Comparison of ENCODE assay signal across 14 cellular contexts in the genomic region with DNA sequence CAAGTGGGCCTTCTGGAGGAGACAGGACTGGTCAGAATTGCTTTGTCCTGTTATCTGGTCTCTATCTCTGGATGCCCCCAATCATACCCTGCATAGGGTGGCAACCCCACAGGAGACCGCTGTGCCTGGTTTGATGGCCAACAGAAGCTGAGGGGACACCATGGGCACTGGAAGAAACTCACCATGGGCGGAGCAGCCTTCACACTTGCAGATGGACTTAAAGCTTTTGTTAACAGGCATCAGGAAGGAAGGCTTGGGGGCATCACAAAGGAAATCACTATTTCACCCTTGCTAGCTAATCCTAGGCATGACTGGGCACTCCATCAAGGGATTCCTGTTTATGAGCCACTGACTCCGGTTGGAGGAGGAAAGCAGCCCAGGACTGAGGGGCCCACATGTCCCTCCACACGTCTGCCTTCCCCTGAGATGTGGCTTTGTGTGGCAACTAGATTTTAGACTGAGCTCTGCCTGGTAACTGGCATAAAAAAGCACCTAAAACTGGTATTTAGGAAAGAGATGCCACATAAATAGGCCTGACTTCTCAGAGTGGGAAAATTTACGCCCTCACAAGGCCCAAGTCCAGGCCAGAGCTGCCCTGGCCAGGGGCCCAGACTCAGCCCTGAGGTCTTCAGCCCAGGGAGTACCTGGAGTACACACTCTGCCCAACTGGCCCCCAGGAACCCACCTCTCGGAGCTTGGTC. TPM values are rescaled to one million over a fixed set of nuclear protein-coding genes. Genes with fewer than 3 reads are reported as not detected.
DNase-seq lines count a peak whose midpoint lies in the region; ATAC-seq and TF ChIP-seq lines count a peak whose summit lies in the region.
"Had no signal": no experiment of that assay in that cellular context is flagged by ENCODE, and none has a peak within 500 bp of the region (broad histone marks: within the 10 kb centered on the region; RNA-seq: fewer than 3 reads in every experiment).

No MANE protein-coding gene starts in this region.

- TF ChIP-seq CTCF in esophagus squamous epithelium (IDR thresholded peaks at IDR 0.05), result no peak
- TF ChIP-seq CTCF in prostate gland (IDR thresholded peaks at IDR 0.05), result no peak
- TF ChIP-seq CTCF in transverse colon (IDR thresholded peaks at IDR 0.05), result no peak

- H3K27ac ChIP-seq in esophagus squamous epithelium (peak overlapping the region; percentile 51 to 78 (median 68)), prostate gland (peak overlapping the region; percentile 31 to 48), transverse colon (peak overlapping the region; percentile 50 to 81 (median 62))

- H3K4me3 Mint-ChIP-seq in T-helper 17 cell, result no peak overlapping the region
- H3K4me3 Mint-ChIP-seq: GM23338; nephron progenitor cell; T-helper 1 cell treated with Interleukin-12 subunit alpha and Interleukin-12 subunit beta and Interleukin-4 antibody, amounts not matched to agents 30 μg/mL and 1 μg/mL, for 36 hours had no signal

- H3K4me3 ChIP-seq in adipocyte (ENCODE audit: low read length) (no peak overlapping the region), esophagus squamous epithelium (no peak overlapping the region), prostate gland (no peak overlapping the region), transverse colon (no peak overlapping the region)
- H3K4me3 ChIP-seq: GM23338 had no signal

- in situ Hi-C loops in transverse colon (cut with MboI; ENCODE audit: low pct_ligation_motif_present in 1 of 4, low pct_unique_long_range_greater_than_20kb in 1 of 4, low sequenced_read_pairs in 3 of 4), result no loop called here

- H3K4me1 ChIP-seq in adipocyte (ENCODE audit: control insufficient read depth, insufficient read depth, low read length) (peaks cover 21% of the 10 kb centered on the region), esophagus squamous epithelium (peaks cover 10 to 48% (median 27%) of the 10 kb centered on the region in 3 donors), prostate gland (replicated peaks) (no peaks in the 10 kb centered on the region), transverse colon (peaks cover 3 to 32% (median 10%) of the 10 kb centered on the region in 4 donors)

- intact Hi-C loops in esophagus squamous epithelium (cut with DNase I) (no loop called here), prostate gland (cut with DNase I) (loop anchor here (10.0 kb wide), 2 partner anchors 109 to 221 kb away; no protein-coding TSS in a partner anchor), transverse colon (cut with DNase I; ENCODE audit: low total_unique reads) (no loop called here)

- DNase-seq in adipocyte (ENCODE audit: low read depth) (no peak), esophagus squamous epithelium (lab: John Stamatoyannopoulos, UW) (no peak), prostate gland (ENCODE audit: low spot score) (no peak), transverse colon (no peak), SKM-1 treated with dmso at 0.1 percent for 144 hours (lab: John Stamatoyannopoulos, UW; ENCODE audit: unreplicated experiment) (no peak), T-helper 17 cell (no peak), NCI-H526 (lab: John Stamatoyannopoulos, UW) (no peak)
- DNase-seq: activated gamma-delta T cell, AML-193, NCI-H345, nephron progenitor cell, retina had no signal

- H3K36me3 Mint-ChIP-seq in T-helper 17 cell (ENCODE audit: low read depth), result peaks cover 3% of the 10 kb centered on the region

- H3K9me3 ChIP-seq in adipocyte (ENCODE audit: control insufficient read depth, low read length) (no peaks in the 10 kb centered on the region), esophagus squamous epithelium (no peaks in the 10 kb centered on the region), prostate gland (no peaks in the 10 kb centered on the region), transverse colon (no peaks in the 10 kb centered on the region), T-helper 17 cell (ENCODE audit: control insufficient read depth, low read length, poor library complexity, severe bottlenecking) (no peaks in the 10 kb centered on the region)

- peaks cover 7% of the 10 kb centered on the region for H3K27me3 Mint-ChIP-seq in T-helper 17 cell

- no peaks in the 10 kb centered on the region for H3K27me3 ChIP-seq in adipocyte (replicated peaks; ENCODE audit: control insufficient read depth, insufficient read depth, low read length)
- H3K27me3 ChIP-seq in esophagus squamous epithelium, result no peaks in the 10 kb centered on the region
- no peaks in the 10 kb centered on the region for H3K27me3 ChIP-seq in prostate gland (replicated peaks; ENCODE audit: insufficient read depth)
- H3K27me3 ChIP-seq in transverse colon, result no peaks in the 10 kb centered on the region

- H3K36me3 ChIP-seq in adipocyte (ENCODE audit: control insufficient read depth, insufficient read depth, low read length, severe bottlenecking) (peaks cover 61% of the 10 kb centered on the region), esophagus squamous epithelium (peaks cover 0 to 18% (median 0%) of the 10 kb centered on the region in 3 donors), prostate gland (no peaks in the 10 kb centered on the region), transverse colon (no peaks in the 10 kb centered on the region)

- no peak for TF ChIP-seq EP300 in transverse colon (IDR thresholded peaks at IDR 0.05; ENCODE audit: low read depth)

- H3K27ac Mint-ChIP-seq in T-helper 17 cell, result no peak overlapping the region
- H3K27ac Mint-ChIP-seq: GM23338; nephron progenitor cell; T-helper 1 cell treated with Interleukin-12 subunit alpha and Interleukin-12 subunit beta and Interleukin-4 antibody, amounts not matched to agents 30 μg/mL and 1 μg/mL, for 36 hours had no signal

- no peak for ATAC-seq in T-helper 17 cell

- peak overlapping the region; percentile 35 for H3K9ac ChIP-seq in adipocyte (ENCODE audit: low read length)

- peaks cover 17% of the 10 kb centered on the region for H3K4me1 Mint-ChIP-seq in T-helper 17 cell
- H3K4me1 Mint-ChIP-seq: GM23338 had no signal

- 49 to 50% methylated on average over 2 to 3 of the region's 6 CpGs for WGBS in esophagus squamous epithelium, 2 donors
- 73% methylated on average over 6 of the region's 6 CpGs for WGBS in prostate gland
- 55 to 80% methylated on average over 2 to 6 of the region's 6 CpGs for WGBS in transverse colon (ENCODE audit: low coverage in 1 of 2), 2 donors

- TF ChIP-seq POLR2A in esophagus squamous epithelium (IDR thresholded peaks at IDR 0.05) (no peak), prostate gland (IDR thresholded peaks at IDR 0.05) (no peak), transverse colon (IDR thresholded peaks at IDR 0.05) (no peak)

RNA-seq across cellular contexts. Expression of gene LYVE1, which starts 57.0 kb away (rescaled TPM):
- total RNA-seq in esophagus squamous epithelium (10 to 100 TPM in 2 of 4 donors, 1 to 10 TPM in 1, under 1 TPM in 1; 0.42 to 66.8 (median 21.6) TPM), prostate gland (1 to 10 TPM; 2.5 to 9.8 TPM), transverse colon (10 to 100 TPM in 3 of 4 donors, 1 to 10 TPM in 1; 8.2 to 41.6 (median 31.7) TPM), T-helper 17 cell (not detected)
